ENCODE assay signal across 19 cellular contexts in the genomic region with DNA sequence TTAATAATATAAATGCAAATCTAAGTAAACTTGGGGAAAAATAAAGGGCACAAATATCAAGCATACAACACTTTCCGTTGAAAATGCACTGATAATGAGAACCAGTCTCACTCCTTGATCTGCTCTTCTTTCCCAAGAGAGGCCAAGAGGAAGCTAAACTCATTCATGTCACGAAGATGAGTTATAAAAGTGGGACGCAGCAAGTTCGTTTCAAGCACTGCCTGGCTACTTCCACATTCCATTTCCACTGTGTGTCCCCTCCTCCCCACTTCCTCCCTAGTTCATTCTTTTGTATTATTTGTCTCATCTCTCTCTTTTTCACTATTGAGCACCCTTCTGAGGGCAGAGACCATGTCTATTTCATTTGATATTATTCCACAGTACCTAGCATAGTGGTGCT.
"Had no signal": no experiment of that assay in that cellular context is flagged by ENCODE, and none has a peak within 500 bp of the region (broad histone marks: within the 10 kb centered on the region; RNA-seq: fewer than 3 reads in every experiment).

No MANE protein-coding gene starts in this region.

- H3K4me1 Mint-ChIP-seq: naive B cell had no signal

- H3K9me3 Mint-ChIP-seq: activated CD4-positive, alpha-beta memory T cell treated with anti-CD3 and anti-CD28 coated beads for 36 hours; activated T-helper 1 cell treated with anti-CD3 and anti-CD28 coated beads, Interleukin-12 subunit alpha, Interleukin-12 subunit beta, Interleukin-2, Interleukin-4 antibody, amounts not matched to agents 30 ng/mL and 10 ng/mL and 1 ng/mL, durations not matched to agents 14 hours and 24 hours and 36 hours; stimulated activated naive CD8-positive, alpha-beta T cell treated with anti-CD3 and anti-CD28 coated beads, Interleukin-15, Interleukin-2, amounts not matched to agents 100 ng/mL and 50 ng/mL, for 24 hours; WTC11 had no signal

- DNase-seq: activated CD4-positive, alpha-beta memory T cell treated with anti-CD3 and anti-CD28 coated beads for 36 hours; activated CD4-positive, alpha-beta T cell treated with anti-CD3 and anti-CD28 coated beads for 4 hours; activated gamma-delta T cell treated with Interleukin-2 at 50 U/mL for 16 hours; activated T-cell treated with anti-CD3 and anti-CD28 coated beads for 4 hours; cerebellar nuclear complex; effector CD8-positive, alpha-beta T cell; left ventricle myocardium superior; naive B cell; right lobe of liver; small intestine; stimulated activated CD4-positive, alpha-beta T cell treated with anti-CD3 and anti-CD28 coated beads, Interleukin-15, amount 100 ng/mL, for 24 hours; stimulated activated CD4-positive, alpha-beta T cell treated with anti-CD3 and anti-CD28 coated beads, Interleukin-2, amount 100 ng/mL, for 48 hours; trophoblast cell had no signal

- H3K27ac Mint-ChIP-seq: activated CD4-positive, alpha-beta memory T cell treated with anti-CD3 and anti-CD28 coated beads for 36 hours; activated naive CD8-positive, alpha-beta T cell; activated T-helper 1 cell treated with anti-CD3 and anti-CD28 coated beads, Interleukin-12 subunit alpha, Interleukin-12 subunit beta, Interleukin-2, Interleukin-4 antibody, amounts not matched to agents 30 ng/mL and 10 ng/mL and 1 ng/mL, durations not matched to agents 14 hours and 24 hours and 36 hours; naive B cell; stimulated activated naive CD8-positive, alpha-beta T cell treated with anti-CD3 and anti-CD28 coated beads, Interleukin-15, Interleukin-2, amounts not matched to agents 100 ng/mL and 50 ng/mL, for 24 hours; WTC11 had no signal

- H3K27me3 ChIP-seq: esophagus muscularis mucosa, right lobe of liver, suprapubic skin had no signal

- H3K4me3 ChIP-seq: esophagus muscularis mucosa, right lobe of liver, suprapubic skin had no signal

- H3K36me3 Mint-ChIP-seq: activated CD4-positive, alpha-beta memory T cell treated with anti-CD3 and anti-CD28 coated beads for 36 hours; activated naive CD8-positive, alpha-beta T cell; naive B cell; WTC11 had no signal

- ATAC-seq: left ventricle myocardium superior, WTC11 had no signal

- H3K4me3 Mint-ChIP-seq: activated CD4-positive, alpha-beta memory T cell treated with anti-CD3 and anti-CD28 coated beads for 36 hours; activated naive CD8-positive, alpha-beta T cell; activated T-helper 1 cell treated with anti-CD3 and anti-CD28 coated beads, Interleukin-12 subunit alpha, Interleukin-12 subunit beta, Interleukin-2, Interleukin-4 antibody, amounts not matched to agents 30 ng/mL and 10 ng/mL and 1 ng/mL, durations not matched to agents 14 hours and 24 hours and 36 hours; naive B cell; stimulated activated naive CD8-positive, alpha-beta T cell treated with anti-CD3 and anti-CD28 coated beads, Interleukin-15, Interleukin-2, amounts not matched to agents 100 ng/mL and 50 ng/mL, for 24 hours; WTC11 had no signal

- H3K36me3 ChIP-seq: esophagus muscularis mucosa, right lobe of liver, suprapubic skin had no signal

- H3K27ac ChIP-seq: esophagus muscularis mucosa, right lobe of liver, suprapubic skin had no signal

- H3K4me1 ChIP-seq: esophagus muscularis mucosa, right lobe of liver, suprapubic skin had no signal

- H3K9me3 ChIP-seq: esophagus muscularis mucosa, right lobe of liver, suprapubic skin had no signal

- H3K27me3 Mint-ChIP-seq: activated CD4-positive, alpha-beta memory T cell treated with anti-CD3 and anti-CD28 coated beads for 36 hours; naive B cell; stimulated activated naive CD8-positive, alpha-beta T cell treated with anti-CD3 and anti-CD28 coated beads, Interleukin-15, Interleukin-2, amounts not matched to agents 100 ng/mL and 50 ng/mL, for 24 hours had no signal
